1 cellular context compared by ENCODE assay signal in genomic region chr17:81399481-81400153, GRCh38.
A peak's percentile ranks its signal among the peaks of the same experiment; 100 is the strongest.
TF ChIP-seq lines count a peak whose summit lies in the region.

No MANE protein-coding gene starts in this region.

TF ChIP-seq in K562, 482 proteins besides CTCF, POLR2A, EP300 and RAD21 (continued from another document and continues in another):
- no peak for TF ChIP-seq ATF2 (CRISPR knock-in tag; IDR thresholded peaks at IDR 0.05)
- peak; percentile 70; the same call in 1 of the 2 replicates for TF ChIP-seq ZC3H4 (CRISPR knock-in tag; IDR thresholded peaks at IDR 0.05; ENCODE audit: borderline replicate concordance)
- TF ChIP-seq TCF3 (CRISPR knock-in tag; IDR thresholded peaks at IDR 0.05), result no peak
- TF ChIP-seq MTF1 (CRISPR knock-in tag; IDR thresholded peaks at IDR 0.05; ENCODE audit: borderline replicate concordance), result no peak
- TF ChIP-seq SNAPC5 (CRISPR knock-in tag; IDR thresholded peaks at IDR 0.05), result no peak
- TF ChIP-seq BRD9 (IDR thresholded peaks at IDR 0.05; ENCODE audit: low read depth, partially characterized antibody), result no peak
- TF ChIP-seq THRAP3 (IDR thresholded peaks at IDR 0.05; ENCODE audit: borderline replicate concordance), result no peak
- no peak for TF ChIP-seq CREM (IDR thresholded peaks at IDR 0.05; ENCODE audit: low read depth)
- TF ChIP-seq ZNF41 (CRISPR knock-in tag; conservative IDR thresholded peaks at IDR 0.05), result no peak
- no peak for TF ChIP-seq ZNF780A (CRISPR knock-in tag; IDR thresholded peaks at IDR 0.05)
- TF ChIP-seq SIN3B (IDR thresholded peaks at IDR 0.05; ENCODE audit: low read depth), result 0 out of 2 replicates have a peak, but pooled peaks have one; percentile 16
- TF ChIP-seq DDX20 (tag; IDR thresholded peaks at IDR 0.05; ENCODE audit: low read depth), result no peak
- TF ChIP-seq CTBP1 (IDR thresholded peaks at IDR 0.05; ENCODE audit: borderline replicate concordance), result peak; percentile 29
- TF ChIP-seq VEZF1 (CRISPR knock-in tag; IDR thresholded peaks at IDR 0.05), result peak; percentile 15
- no peak for TF ChIP-seq ZNF77 (CRISPR knock-in tag; IDR thresholded peaks at IDR 0.05)
- TF ChIP-seq USF1 (CRISPR knock-in tag; IDR thresholded peaks at IDR 0.05), result no peak
- no peak for TF ChIP-seq FOXA1 (IDR thresholded peaks at IDR 0.05; ENCODE audit: borderline replicate concordance)
- no peak for TF ChIP-seq DMBX1 (CRISPR knock-in tag; IDR thresholded peaks at IDR 0.05; ENCODE audit: borderline replicate concordance)
- TF ChIP-seq NONO (IDR thresholded peaks at IDR 0.05; ENCODE audit: low read depth in 2 of 2, low read length in 1 of 2), result peak in 1 of 2 experiments; percentile 53; a peak in 1 of 4 replicates
- TF ChIP-seq CBX3 (IDR thresholded peaks at IDR 0.05; ENCODE audit: borderline replicate concordance in 1 of 2, low read length in 2 of 2), result no peak
- no peak for TF ChIP-seq RBM17 (IDR thresholded peaks at IDR 0.05; ENCODE audit: borderline replicate concordance, low read depth, low read length)
- no peak for TF ChIP-seq ZNF449 (CRISPR knock-in tag; IDR thresholded peaks at IDR 0.05)
- no peak for TF ChIP-seq NCOR1 (IDR thresholded peaks at IDR 0.05)
- TF ChIP-seq PREB (CRISPR knock-in tag; IDR thresholded peaks at IDR 0.05), result no peak
- TF ChIP-seq ERF (CRISPR knock-in tag; IDR thresholded peaks at IDR 0.05), result peak; percentile 53; the same call in 1 of the 2 replicates
- TF ChIP-seq BHLHE40 (IDR thresholded peaks at IDR 0.05; ENCODE audit: low read length), result no peak
- no peak for TF ChIP-seq RERE (CRISPR knock-in tag; IDR thresholded peaks at IDR 0.05; ENCODE audit: borderline replicate concordance)
- no peak for TF ChIP-seq ZNF174 (CRISPR knock-in tag; IDR thresholded peaks at IDR 0.05)
- TF ChIP-seq SFPQ (IDR thresholded peaks at IDR 0.05; ENCODE audit: low read depth, low read length), result no peak
- TF ChIP-seq UBTF (IDR thresholded peaks at IDR 0.05; ENCODE audit: borderline replicate concordance in 1 of 2, low read depth in 2 of 2, low read length in 2 of 2), result peak in 1 of 2 experiments; percentile 14; a peak in 1 of 4 replicates
- no peak for TF ChIP-seq ZNF639 (CRISPR knock-in tag; conservative IDR thresholded peaks at IDR 0.05 in 1 of 2, IDR thresholded peaks at IDR 0.05 in 1 of 2)
- no peak for TF ChIP-seq KLF1 (tag; IDR thresholded peaks at IDR 0.05)
- TF ChIP-seq CHD1 (IDR thresholded peaks at IDR 0.05; ENCODE audit: low read length), result peak; percentile 27
- peak; percentile 4 for TF ChIP-seq HMGN3 (IDR thresholded peaks at IDR 0.05; ENCODE audit: borderline replicate concordance, extremely low read depth, insufficient read length, low read depth, low read length)
- no peak for TF ChIP-seq RBM22 (IDR thresholded peaks at IDR 0.05; ENCODE audit: low read depth, low read length, poor library complexity, severe bottlenecking)
- TF ChIP-seq ZNF133 (CRISPR knock-in tag; IDR thresholded peaks at IDR 0.05), result no peak
- no peak for TF ChIP-seq KAT8 (IDR thresholded peaks at IDR 0.05; ENCODE audit: low read depth)
- no peak for TF ChIP-seq ZNF431 (CRISPR knock-in tag; IDR thresholded peaks at IDR 0.05)
- no peak for TF ChIP-seq ZNF436 (CRISPR knock-in tag; IDR thresholded peaks at IDR 0.05)
- TF ChIP-seq NR1H2 (CRISPR knock-in tag; IDR thresholded peaks at IDR 0.05), result no peak
- 0 out of 2 replicates have a peak, but pooled peaks have one; percentile 8 for TF ChIP-seq GATAD2B (IDR thresholded peaks at IDR 0.05; ENCODE audit: borderline replicate concordance)
- TF ChIP-seq RB1 (IDR thresholded peaks at IDR 0.05; ENCODE audit: low read depth), result peak; percentile 59
- no peak for TF ChIP-seq C11orf30 (IDR thresholded peaks at IDR 0.05; ENCODE audit: low read depth)
- TF ChIP-seq HLTF (IDR thresholded peaks at IDR 0.05), result no peak
- TF ChIP-seq CTCFL (IDR thresholded peaks at IDR 0.05; ENCODE audit: borderline replicate concordance, insufficient read depth, low read depth, low read length, poor library complexity, severe bottlenecking), result no peak
